In genomic region chr5:109352024-109352423, GRCh38 we compare ENCODE assay signal across 26 cellular contexts. TPM values are rescaled to one million over a fixed set of nuclear protein-coding genes. Genes with fewer than 3 reads are reported as not detected.
DNase-seq lines count a peak whose midpoint lies in the region; ATAC-seq, FAIRE-seq and TF ChIP-seq lines count a peak whose summit lies in the region.
"Had no signal": no experiment of that assay in that cellular context is flagged by ENCODE, and none has a peak within 500 bp of the region (broad histone marks: within the 10 kb centered on the region; RNA-seq: fewer than 3 reads in every experiment).

No MANE protein-coding gene starts in this region.

- TF ChIP-seq POLR2A in erythroblast (IDR thresholded peaks at IDR 0.05; ENCODE audit: low read length): no peak
- no peak for TF ChIP-seq POLR2A in lower leg skin (IDR thresholded peaks at IDR 0.05)
- TF ChIP-seq POLR2A in H54 (IDR thresholded peaks at IDR 0.05; ENCODE audit: low read depth, low read length): no peak

- H3K4me1 Mint-ChIP-seq in T-helper 17 cell: peaks cover 16% of the 10 kb centered on the region
- H3K4me1 Mint-ChIP-seq: mesothelial cell of epicardium had no signal

- FAIRE-seq in small intestine (lab: Jason Lieb, UNC) (no peak), H54 (lab: Jason Lieb, UNC) (no peak)
- FAIRE-seq: HepG2, keratinocyte had no signal

- H3K27me3 Mint-ChIP-seq in T-helper 17 cell: no peaks in the 10 kb centered on the region
- H3K27me3 Mint-ChIP-seq: central memory CD8-positive, alpha-beta T cell; dendritic cell treated with granulocyte-macrophage colony-stimulating factor and Interleukin-4, amounts not matched to agents 40 ng/mL and 50 ng/mL, for 4 days; naive B cell; stimulated activated naive B cell treated with anti-CD40 and anti-IgM and Interleukin-4, amounts not matched to agents 10 μg/mL and 1 μg/mL and 100 μg/mL, for 72 hours had no signal

- H3K9me3 ChIP-seq in cardiac muscle cell (ENCODE audit: low read depth): no peaks in the 10 kb centered on the region
- no peaks in the 10 kb centered on the region for H3K9me3 ChIP-seq in T-helper 17 cell (ENCODE audit: control insufficient read depth, low read length, poor library complexity, severe bottlenecking)
- H3K9me3 ChIP-seq in small intestine (ENCODE audit: control insufficient read depth, low read depth): no peaks in the 10 kb centered on the region
- H3K9me3 ChIP-seq: BLaER1 treated with 17β-estradiol and CSF1 and Interleukin-3, amounts not matched to agents 10 nM and 100 nM; heart right ventricle; suprapubic skin; upper lobe of right lung had no signal

- intact Hi-C loops in Right ventricle myocardium superior (cut with DNase I) (no loop called here), lower leg skin (cut with DNase I; ENCODE audit: low total_unique reads) (no loop called here)

- no peaks in the 10 kb centered on the region for H3K36me3 Mint-ChIP-seq in T-helper 17 cell (ENCODE audit: low read depth)
- H3K36me3 Mint-ChIP-seq: naive B cell had no signal

- peaks cover 29% of the 10 kb centered on the region for H3K36me3 ChIP-seq in cardiac muscle cell
- H3K36me3 ChIP-seq in small intestine (ENCODE audit: control insufficient read depth in 2 of 2, insufficient read depth in 2 of 2, low read length in 2 of 2): peaks cover 0 to 6% of the 10 kb centered on the region in 2 donors

- TF ChIP-seq CTCF in cardiac muscle cell (IDR thresholded peaks at IDR 0.05; ENCODE audit: low read depth, low read length): no peak
- TF ChIP-seq CTCF in lower leg skin (IDR thresholded peaks at IDR 0.05): no peak

- DNase-seq in cardiac muscle cell (ENCODE audit: low read depth in 1 of 2, low spot score in 1 of 2): peak; percentile 11 to 42
- DNase-seq in Right ventricle myocardium superior: no peak
- DNase-seq in T-helper 17 cell: no peak
- DNase-seq in erythroblast (lab: John Stamatoyannopoulos, UW): peak; percentile 35 to 68
- peak; percentile 8 for DNase-seq in small intestine
- no peak for DNase-seq in lower leg skin (ENCODE audit: low spot score in 2 of 2)
- DNase-seq in H54 (ENCODE audit: insufficient read length, low spot score): no peak
- DNase-seq: activated CD4-positive, alpha-beta T cell treated with anti-CD3 and anti-CD28 coated beads for 1 hour; activated effector memory CD4-positive, alpha-beta T cell treated with anti-CD3 and anti-CD28 coated beads, Interleukin-2, amount 50 U/mL, for 16 hours; DMS79 treated with DMSO at 0.1 percent for 48 hours; HCEC 1CT; heart right ventricle; naive B cell; NCI-H1694; NCI-H2171; NCI-H510A; PC-3; stimulated activated naive B cell treated with anti-CD40 and anti-IgM and Interleukin-4, amounts not matched to agents 10 μg/mL and 1 μg/mL and 100 μg/mL, for 72 hours; upper lobe of right lung had no signal

- H3K27ac Mint-ChIP-seq in T-helper 17 cell: peak overlapping the region; percentile 37
- H3K27ac Mint-ChIP-seq: dendritic cell treated with granulocyte-macrophage colony-stimulating factor and Interleukin-4, amounts not matched to agents 40 ng/mL and 50 ng/mL, for 4 days; mesothelial cell of epicardium; stimulated activated naive B cell treated with anti-CD40 and anti-IgM and Interleukin-4, amounts not matched to agents 10 μg/mL and 1 μg/mL and 100 μg/mL, for 72 hours had no signal

- H3K4me3 Mint-ChIP-seq in T-helper 17 cell: no peak overlapping the region
- H3K4me3 Mint-ChIP-seq: central memory CD8-positive, alpha-beta T cell; dendritic cell treated with granulocyte-macrophage colony-stimulating factor and Interleukin-4, amounts not matched to agents 40 ng/mL and 50 ng/mL, for 4 days; mesothelial cell of epicardium; naive B cell; stimulated activated naive B cell treated with anti-CD40 and anti-IgM and Interleukin-4, amounts not matched to agents 10 μg/mL and 1 μg/mL and 100 μg/mL, for 72 hours had no signal

- no peak for ATAC-seq in Right ventricle myocardium superior (ENCODE audit: poor library complexity)
- ATAC-seq in T-helper 17 cell: no peak
- ATAC-seq: HepG2; PC-3; stimulated activated naive B cell treated with anti-CD40 and anti-IgM and Interleukin-4, amounts not matched to agents 10 μg/mL and 1 μg/mL and 100 μg/mL, for 72 hours; upper lobe of right lung had no signal

- H3K27me3 ChIP-seq in cardiac muscle cell: no peaks in the 10 kb centered on the region
- no peaks in the 10 kb centered on the region for H3K27me3 ChIP-seq in small intestine (ENCODE audit: control insufficient read depth in 2 of 2, insufficient read depth in 2 of 2, low read length in 2 of 2)
- H3K27me3 ChIP-seq: BLaER1 treated with 17β-estradiol and CSF1 and Interleukin-3, amounts not matched to agents 10 nM and 100 nM; heart right ventricle; suprapubic skin; upper lobe of right lung had no signal

- H3K4me3 ChIP-seq in cardiac muscle cell: no peak overlapping the region
- no peak overlapping the region for H3K4me3 ChIP-seq in small intestine (ENCODE audit: low read depth in 1 of 2, low read length in 2 of 2)
- H3K4me3 ChIP-seq in lower leg skin (ENCODE audit: low read depth, poor library complexity, severe bottlenecking): no peak overlapping the region
- H3K4me3 ChIP-seq: BLaER1 treated with 17β-estradiol and CSF1 and Interleukin-3, amounts not matched to agents 10 nM and 100 nM; heart right ventricle; suprapubic skin; upper lobe of right lung had no signal

- H3K27ac ChIP-seq in cardiac muscle cell: peak overlapping the region; percentile 55
- H3K27ac ChIP-seq in small intestine (ENCODE audit: low read depth in 1 of 2, low read length in 1 of 2): no peak overlapping the region
- H3K27ac ChIP-seq: BLaER1 treated with 17β-estradiol and CSF1 and Interleukin-3, amounts not matched to agents 10 nM and 100 nM; heart right ventricle; suprapubic skin; upper lobe of right lung had no signal

- no peaks in the 10 kb centered on the region for H3K4me1 ChIP-seq in cardiac muscle cell (ENCODE audit: low read depth)
- H3K4me1 ChIP-seq in small intestine (ENCODE audit: control insufficient read depth in 2 of 2, insufficient read depth in 1 of 2, low read depth in 1 of 2, low read length in 1 of 2): no peaks in the 10 kb centered on the region
- H3K4me1 ChIP-seq: BLaER1 treated with 17β-estradiol and CSF1 and Interleukin-3, amounts not matched to agents 10 nM and 100 nM; upper lobe of right lung had no signal

RNA-seq across cellular contexts. Expression of gene PJA2, which starts 57.8 kb away (rescaled TPM):
- total RNA-seq in cardiac muscle cell: 58.2 and 71.8 TPM in 2 replicates
- polyA plus RNA-seq in cardiac muscle cell: 73.6 and 92.1 TPM in 2 replicates
- total RNA-seq in Right ventricle myocardium superior: 70.5 TPM
- total RNA-seq in T-helper 17 cell: 10 to 100 TPM; 63.9 to 68.0 TPM
- 10 to 100 TPM; 23.0 to 33.7 (median 30.0) TPM for polyA plus RNA-seq in small intestine
- total RNA-seq in lower leg skin: 10 to 100 TPM; 49.7 to 65.4 (median 54.8) TPM

Comparison
In these comparisons a context has a peak if more than half of its experiments do, and no peak if none do; other contexts are left out.
1. DNase-seq: peak in cardiac muscle cell (2 of 2), erythroblast (2 of 2) and small intestine (single experiment); none in Right ventricle myocardium superior (single experiment), T-helper 17 cell (0 of 3), lower leg skin (0 of 2) and H54 (single experiment).